1 cellular context compared by ENCODE assay signal in genomic region chr1:56570924-56571372, GRCh38.
TF ChIP-seq lines count a peak whose summit lies in the region.

No MANE protein-coding gene starts in this region.

TF ChIP-seq in HEK293, 187 proteins besides CTCF, POLR2A, EP300 and RAD21 (continued from another document and continues in another):
- TF ChIP-seq PRDM6 (tag by site-specific recombination; IDR thresholded peaks at IDR 0.05) (peak; percentile 91), ZNF140 (tag by site-specific recombination; IDR thresholded peaks at IDR 0.05) (no peak), ZXDB (tag by site-specific recombination; IDR thresholded peaks at IDR 0.05) (peak; percentile 72; the same call in 1 of the 2 replicates), ZNF600 (tag by site-specific recombination; IDR thresholded peaks at IDR 0.05) (peak; percentile 91), ZNF548 (tag by site-specific recombination; IDR thresholded peaks at IDR 0.05) (no peak), ZBTB17 (tag by site-specific recombination; IDR thresholded peaks at IDR 0.05) (peak; percentile 79), ZNF530 (tag by site-specific recombination; IDR thresholded peaks at IDR 0.05; ENCODE audit: low read depth) (no peak), BCL11B (tag by site-specific recombination; IDR thresholded peaks at IDR 0.05; ENCODE audit: low read depth) (no peak), TRIM28 (IDR thresholded peaks at IDR 0.05; ENCODE audit: borderline replicate concordance, low read length) (peak; percentile 92; the same call in 1 of the 2 replicates), KLF1 (tag by site-specific recombination; IDR thresholded peaks at IDR 0.05) (no peak), ZNF292 (tag by site-specific recombination; IDR thresholded peaks at IDR 0.05; ENCODE audit: borderline replicate concordance, low read depth) (no peak), ZNF664 (tag by site-specific recombination; IDR thresholded peaks at IDR 0.05) (no peak), GLIS1 (tag by site-specific recombination; IDR thresholded peaks at IDR 0.05) (no peak; the same call in 1 of the 2 replicates), ZNF639 (tag by site-specific recombination; IDR thresholded peaks at IDR 0.05) (peak; percentile 74), ZNF341 (tag by site-specific recombination; IDR thresholded peaks at IDR 0.05; ENCODE audit: low read depth) (no peak), RBAK (tag by site-specific recombination; IDR thresholded peaks at IDR 0.05) (no peak), ZNF239 (tag by site-specific recombination; IDR thresholded peaks at IDR 0.05) (peak; percentile 91), SCRT2 (tag by site-specific recombination; IDR thresholded peaks at IDR 0.05) (peak; percentile 83), SCRT1 (tag by site-specific recombination; IDR thresholded peaks at IDR 0.05; ENCODE audit: borderline replicate concordance) (peak; percentile 95), ZNF501 (tag by site-specific recombination; IDR thresholded peaks at IDR 0.05) (peak; percentile 70; the same call in 1 of the 2 replicates), ZSCAN16 (tag by site-specific recombination; IDR thresholded peaks at IDR 0.05) (no peak), ZFP69B (tag by site-specific recombination; IDR thresholded peaks at IDR 0.05) (no peak), ZBTB44 (tag by site-specific recombination; IDR thresholded peaks at IDR 0.05) (peak; percentile 52; the same call in 1 of the 2 replicates), ZNF558 (tag by site-specific recombination; IDR thresholded peaks at IDR 0.05) (no peak), ZNF24 (tag by site-specific recombination; IDR thresholded peaks at IDR 0.05) (0 out of 2 replicates have a peak, but pooled peaks have one; percentile 32), ZNF10 (tag by site-specific recombination; IDR thresholded peaks at IDR 0.05) (peak; percentile 73; the same call in 1 of the 2 replicates), ZNF2 (tag by site-specific recombination; IDR thresholded peaks at IDR 0.05) (peak; percentile 86), SETDB1 (IDR thresholded peaks at IDR 0.05; ENCODE audit: insufficient read length, low read length) (peak; percentile 79), ZSCAN4 (tag by site-specific recombination; IDR thresholded peaks at IDR 0.05) (no peak), ATF2 (tag by site-specific recombination; IDR thresholded peaks at IDR 0.05; ENCODE audit: low read depth) (no peak), ZNF610 (tag by site-specific recombination; IDR thresholded peaks at IDR 0.05; ENCODE audit: borderline replicate concordance) (peak; percentile 45; the same call in 1 of the 2 replicates), AEBP2 (tag by site-specific recombination; IDR thresholded peaks at IDR 0.05; ENCODE audit: borderline replicate concordance) (no peak), ZNF585B (tag by site-specific recombination; IDR thresholded peaks at IDR 0.05) (no peak)
- TF ChIP-seq, protein P1, sequence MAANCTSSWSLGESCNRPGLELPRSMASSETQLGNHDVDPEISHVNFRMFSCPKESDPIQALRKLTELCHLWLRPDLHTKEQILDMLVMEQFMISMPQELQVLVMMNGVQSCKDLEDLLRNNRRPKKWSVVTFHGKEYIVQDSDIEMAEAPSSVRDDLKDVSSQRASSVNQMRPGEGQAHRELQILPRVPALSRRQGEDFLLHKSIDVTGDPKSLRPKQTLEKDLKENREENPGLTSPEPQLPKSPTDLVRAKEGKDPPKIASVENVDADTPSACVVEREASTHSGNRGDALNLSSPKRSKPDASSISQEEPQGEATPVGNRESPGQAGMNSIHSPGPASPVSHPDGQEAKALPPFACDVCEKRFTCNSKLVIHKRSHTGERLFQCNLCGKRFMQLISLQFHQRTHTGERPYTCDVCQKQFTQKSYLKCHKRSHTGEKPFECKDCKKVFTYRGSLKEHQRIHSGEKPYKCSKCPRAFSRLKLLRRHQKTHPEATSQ (tag by site-specific recombination; IDR thresholded peaks at IDR 0.05): peak; percentile 75; the same call in 1 of the 2 replicates
- TF ChIP-seq, protein P2, sequence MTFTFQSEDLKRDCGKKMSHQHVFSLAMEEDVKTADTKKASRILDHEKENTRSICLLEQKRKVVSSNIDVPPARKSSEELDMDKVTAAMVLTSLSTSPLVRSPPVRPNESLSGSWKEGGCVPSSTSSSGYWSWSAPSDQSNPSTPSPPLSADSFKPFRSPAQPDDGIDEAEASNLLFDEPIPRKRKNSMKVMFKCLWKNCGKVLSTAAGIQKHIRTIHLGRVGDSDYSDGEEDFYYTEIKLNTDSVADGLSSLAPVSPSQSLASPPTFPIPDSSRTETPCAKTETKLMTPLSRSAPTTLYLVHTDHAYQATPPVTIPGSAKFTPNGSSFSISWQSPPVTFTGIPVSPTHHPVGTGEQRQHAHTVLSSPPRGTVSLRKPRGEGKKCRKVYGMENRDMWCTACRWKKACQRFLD (tag by site-specific recombination; IDR thresholded peaks at IDR 0.05): no peak
- TF ChIP-seq, protein P3, sequence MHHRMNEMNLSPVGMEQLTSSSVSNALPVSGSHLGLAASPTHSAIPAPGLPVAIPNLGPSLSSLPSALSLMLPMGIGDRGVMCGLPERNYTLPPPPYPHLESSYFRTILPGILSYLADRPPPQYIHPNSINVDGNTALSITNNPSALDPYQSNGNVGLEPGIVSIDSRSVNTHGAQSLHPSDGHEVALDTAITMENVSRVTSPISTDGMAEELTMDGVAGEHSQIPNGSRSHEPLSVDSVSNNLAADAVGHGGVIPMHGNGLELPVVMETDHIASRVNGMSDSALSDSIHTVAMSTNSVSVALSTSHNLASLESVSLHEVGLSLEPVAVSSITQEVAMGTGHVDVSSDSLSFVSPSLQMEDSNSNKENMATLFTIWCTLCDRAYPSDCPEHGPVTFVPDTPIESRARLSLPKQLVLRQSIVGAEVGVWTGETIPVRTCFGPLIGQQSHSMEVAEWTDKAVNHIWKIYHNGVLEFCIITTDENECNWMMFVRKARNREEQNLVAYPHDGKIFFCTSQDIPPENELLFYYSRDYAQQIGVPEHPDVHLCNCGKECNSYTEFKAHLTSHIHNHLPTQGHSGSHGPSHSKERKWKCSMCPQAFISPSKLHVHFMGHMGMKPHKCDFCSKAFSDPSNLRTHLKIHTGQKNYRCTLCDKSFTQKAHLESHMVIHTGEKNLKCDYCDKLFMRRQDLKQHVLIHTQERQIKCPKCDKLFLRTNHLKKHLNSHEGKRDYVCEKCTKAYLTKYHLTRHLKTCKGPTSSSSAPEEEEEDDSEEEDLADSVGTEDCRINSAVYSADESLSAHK (tag by site-specific recombination; IDR thresholded peaks at IDR 0.05): peak; percentile 75
- TF ChIP-seq, protein P4, sequence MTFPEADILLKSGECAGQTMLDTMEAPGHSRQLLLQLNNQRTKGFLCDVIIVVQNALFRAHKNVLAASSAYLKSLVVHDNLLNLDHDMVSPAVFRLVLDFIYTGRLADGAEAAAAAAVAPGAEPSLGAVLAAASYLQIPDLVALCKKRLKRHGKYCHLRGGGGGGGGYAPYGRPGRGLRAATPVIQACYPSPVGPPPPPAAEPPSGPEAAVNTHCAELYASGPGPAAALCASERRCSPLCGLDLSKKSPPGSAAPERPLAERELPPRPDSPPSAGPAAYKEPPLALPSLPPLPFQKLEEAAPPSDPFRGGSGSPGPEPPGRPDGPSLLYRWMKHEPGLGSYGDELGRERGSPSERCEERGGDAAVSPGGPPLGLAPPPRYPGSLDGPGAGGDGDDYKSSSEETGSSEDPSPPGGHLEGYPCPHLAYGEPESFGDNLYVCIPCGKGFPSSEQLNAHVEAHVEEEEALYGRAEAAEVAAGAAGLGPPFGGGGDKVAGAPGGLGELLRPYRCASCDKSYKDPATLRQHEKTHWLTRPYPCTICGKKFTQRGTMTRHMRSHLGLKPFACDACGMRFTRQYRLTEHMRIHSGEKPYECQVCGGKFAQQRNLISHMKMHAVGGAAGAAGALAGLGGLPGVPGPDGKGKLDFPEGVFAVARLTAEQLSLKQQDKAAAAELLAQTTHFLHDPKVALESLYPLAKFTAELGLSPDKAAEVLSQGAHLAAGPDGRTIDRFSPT (tag by site-specific recombination; IDR thresholded peaks at IDR 0.05): peak; percentile 61; the same call in 1 of the 2 replicates
- TF ChIP-seq, protein P5, sequence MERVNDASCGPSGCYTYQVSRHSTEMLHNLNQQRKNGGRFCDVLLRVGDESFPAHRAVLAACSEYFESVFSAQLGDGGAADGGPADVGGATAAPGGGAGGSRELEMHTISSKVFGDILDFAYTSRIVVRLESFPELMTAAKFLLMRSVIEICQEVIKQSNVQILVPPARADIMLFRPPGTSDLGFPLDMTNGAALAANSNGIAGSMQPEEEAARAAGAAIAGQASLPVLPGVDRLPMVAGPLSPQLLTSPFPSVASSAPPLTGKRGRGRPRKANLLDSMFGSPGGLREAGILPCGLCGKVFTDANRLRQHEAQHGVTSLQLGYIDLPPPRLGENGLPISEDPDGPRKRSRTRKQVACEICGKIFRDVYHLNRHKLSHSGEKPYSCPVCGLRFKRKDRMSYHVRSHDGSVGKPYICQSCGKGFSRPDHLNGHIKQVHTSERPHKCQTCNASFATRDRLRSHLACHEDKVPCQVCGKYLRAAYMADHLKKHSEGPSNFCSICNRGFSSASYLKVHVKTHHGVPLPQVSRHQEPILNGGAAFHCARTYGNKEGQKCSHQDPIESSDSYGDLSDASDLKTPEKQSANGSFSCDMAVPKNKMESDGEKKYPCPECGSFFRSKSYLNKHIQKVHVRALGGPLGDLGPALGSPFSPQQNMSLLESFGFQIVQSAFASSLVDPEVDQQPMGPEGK (tag by site-specific recombination; IDR thresholded peaks at IDR 0.05): peak; percentile 23; the same call in 1 of the 2 replicates
